Comparison of ENCODE assay signal across 28 cellular contexts in genomic region chr10:105727131-105727530, GRCh38.
"Had no signal": no experiment of that assay in that cellular context is flagged by ENCODE, and none has a peak within 500 bp of the region (broad histone marks: within the 10 kb centered on the region; RNA-seq: fewer than 3 reads in every experiment).

No MANE protein-coding gene starts in this region.

- H3K27ac Mint-ChIP-seq: immature natural killer cell; natural killer cell; neural progenitor cell; progenitor cell of endocrine pancreas; stimulated activated naive CD8-positive, alpha-beta T cell treated with anti-CD3 and anti-CD28 coated beads, Interleukin-15, amount 100 ng/mL, for 72 hours had no signal

- DNase-seq: dorsolateral prefrontal cortex; effector CD4-positive, alpha-beta T cell; foreskin keratinocyte; heart left ventricle; hippocampal formation; immature natural killer cell; islet precursor cell; kidney glomerular epithelial cell; left lung; mammary epithelial cell; natural killer cell; right lobe of liver; small intestine; stimulated activated CD4-positive, alpha-beta T cell treated with anti-CD3 and anti-CD28 coated beads, Interleukin-15, amount 100 ng/mL, for 24 hours; stimulated activated CD4-positive, alpha-beta T cell treated with anti-CD3 and anti-CD28 coated beads, Interleukin-2, amount 100 ng/mL, for 48 hours; stimulated activated CD8-positive, alpha-beta memory T cell treated with anti-CD3 and anti-CD28 coated beads, Interleukin-4, amount 100 ng/mL, for 48 hours; stimulated activated naive CD4-positive, alpha-beta T cell; stimulated activated naive CD8-positive, alpha-beta T cell treated with anti-CD3 and anti-CD28 coated beads, Interleukin-15, amount 100 ng/mL, for 72 hours; transverse colon; upper lobe of right lung; uterus had no signal

- H3K4me2 ChIP-seq: neural progenitor cell had no signal

- H3K27me3 Mint-ChIP-seq: progenitor cell of endocrine pancreas; stimulated activated naive CD8-positive, alpha-beta T cell treated with anti-CD3 and anti-CD28 coated beads, Interleukin-15, amount 100 ng/mL, for 72 hours had no signal

- H3K4me3 ChIP-seq: dorsolateral prefrontal cortex, gastroesophageal sphincter, heart left ventricle, left lung, neural progenitor cell, right lobe of liver, suprapubic skin, transverse colon, upper lobe of right lung, uterus had no signal

- H3K9me3 ChIP-seq: gastroesophageal sphincter, heart left ventricle, left lung, right lobe of liver, suprapubic skin, transverse colon, upper lobe of right lung, uterus had no signal

- H3K4me3 Mint-ChIP-seq: immature natural killer cell; natural killer cell; neural progenitor cell; stimulated activated naive CD8-positive, alpha-beta T cell treated with anti-CD3 and anti-CD28 coated beads, Interleukin-15, amount 100 ng/mL, for 72 hours had no signal

- H3K36me3 ChIP-seq: gastroesophageal sphincter, heart left ventricle, left lung, neural progenitor cell, right lobe of liver, suprapubic skin, transverse colon, upper lobe of right lung, uterus had no signal

- H3K27ac ChIP-seq: dorsolateral prefrontal cortex, epithelial cell of prostate, foreskin keratinocyte, gastroesophageal sphincter, heart left ventricle, left lung, neural progenitor cell, parathyroid adenoma, right lobe of liver, suprapubic skin, transverse colon, upper lobe of right lung, uterus had no signal

- H3K9ac ChIP-seq: neural progenitor cell, parathyroid adenoma had no signal

- H3K27me3 ChIP-seq: foreskin keratinocyte, gastroesophageal sphincter, heart left ventricle, left lung, neural progenitor cell, right lobe of liver, suprapubic skin, transverse colon, upper lobe of right lung, uterus had no signal

- H3K4me1 Mint-ChIP-seq: immature natural killer cell; natural killer cell; stimulated activated naive CD8-positive, alpha-beta T cell treated with anti-CD3 and anti-CD28 coated beads, Interleukin-15, amount 100 ng/mL, for 72 hours had no signal

- ATAC-seq: esophagus mucosa; foreskin keratinocyte; gastroesophageal sphincter; heart left ventricle; left lung; natural killer cell; right lobe of liver; stimulated activated naive CD8-positive, alpha-beta T cell treated with anti-CD3 and anti-CD28 coated beads, Interleukin-15, amount 100 ng/mL, for 72 hours; upper lobe of right lung had no signal

- H3K36me3 Mint-ChIP-seq: immature natural killer cell, natural killer cell, neural progenitor cell had no signal

- H3K79me2 ChIP-seq: parathyroid adenoma had no signal

- H2AFZ ChIP-seq: neural progenitor cell, parathyroid adenoma had no signal

- H3K4me1 ChIP-seq: foreskin keratinocyte, gastroesophageal sphincter, heart left ventricle, left lung, neural progenitor cell, parathyroid adenoma, right lobe of liver, suprapubic skin, upper lobe of right lung, uterus had no signal
